8 cellular contexts compared by ENCODE assay signal in genomic region chr1:167401260-167401873, GRCh38.
A peak's percentile ranks its signal among the peaks of the same experiment; 100 is the strongest.
DNase-seq lines count a peak whose midpoint lies in the region; ATAC-seq and TF ChIP-seq lines count a peak whose summit lies in the region.

No MANE protein-coding gene starts in this region.

- ATAC-seq in GM18907 (IDR thresholded peaks at IDR 0.05; ENCODE audit: unreplicated experiment) = peak; percentile 57
- ATAC-seq in left lung = peak; percentile 96
- ATAC-seq in HG03469 (IDR thresholded peaks at IDR 0.05; ENCODE audit: unreplicated experiment) = no peak

- H3K36me3 ChIP-seq in left lung = peaks cover 0 to 34% of the 10 kb centered on the region in 2 donors

- no peaks in the 10 kb centered on the region for H3K27me3 ChIP-seq in left lung

- no peaks in the 10 kb centered on the region for H3K9me3 Mint-ChIP-seq in T-helper 2 cell treated with Interferon-gamma antibody and Interleukin-4, amounts not matched to agents 5 μg/mL and 100 μg/mL, for 36 hours

- H3K27ac ChIP-seq in left lung = no peak overlapping the region

- peak; percentile 65 for TF ChIP-seq CTCF in AG10803 (conservative IDR thresholded peaks at IDR 0.05; ENCODE audit: low read length)
- peak; percentile 42 to 48 for TF ChIP-seq CTCF in left lung (IDR thresholded peaks at IDR 0.05)

- no peaks in the 10 kb centered on the region for H3K4me1 Mint-ChIP-seq in T-helper 2 cell treated with Interferon-gamma antibody and Interleukin-4, amounts not matched to agents 5 μg/mL and 100 μg/mL, for 36 hours (ENCODE audit: low read depth)

- no peaks in the 10 kb centered on the region for H3K27me3 Mint-ChIP-seq in T-helper 2 cell treated with Interferon-gamma antibody and Interleukin-4, amounts not matched to agents 5 μg/mL and 100 μg/mL, for 36 hours (ENCODE audit: low read depth)

- H3K27ac Mint-ChIP-seq in T-helper 2 cell treated with Interferon-gamma antibody and Interleukin-4, amounts not matched to agents 5 μg/mL and 100 μg/mL, for 36 hours = no peak overlapping the region

- in situ Hi-C loops in T47D (cut with HindIII; ENCODE audit: low pct_unique_long_range_greater_than_20kb, low sequenced_read_pairs) = no loop called here

- H3K9me3 ChIP-seq in left lung = no peaks in the 10 kb centered on the region

- peak; percentile 43 for DNase-seq in AG10803 (ENCODE audit: low read depth)
- DNase-seq in NAMALWA (ENCODE audit: low spot score) = peak; percentile 80
- DNase-seq in T-helper 2 cell treated with Interferon-gamma antibody and Interleukin-4, amounts not matched to agents 5 μg/mL and 100 μg/mL, for 36 hours (ENCODE audit: low spot score) = peak; percentile 30
- peak; percentile 63 to 83 for DNase-seq in T47D (ENCODE audit: low read depth in 1 of 2, low spot score in 1 of 2)
- peak in 1 of 2 donors; percentile 53 for DNase-seq in left lung
- peak; percentile 13 for DNase-seq in stimulated activated CD8-positive, alpha-beta memory T cell treated with anti-CD3 and anti-CD28 coated beads, Interleukin-12 subunit alpha, Interleukin-12 subunit beta, amount 100 ng/mL, for 4 hours (ENCODE audit: low read depth)

- peaks cover 0 to 7% of the 10 kb centered on the region in 2 donors for H3K4me1 ChIP-seq in left lung

- H3K4me3 ChIP-seq in AG10803 (ENCODE audit: low read length) (no peak overlapping the region), left lung (no peak overlapping the region)

- H3K4me3 Mint-ChIP-seq in T-helper 2 cell treated with Interferon-gamma antibody and Interleukin-4, amounts not matched to agents 5 μg/mL and 100 μg/mL, for 36 hours = no peak overlapping the region

- intact Hi-C loops in left lung (cut with DNase I) = loop anchor here in 1 of 2 donors (10.0 kb wide), 1 partner anchor 137 kb away; no protein-coding TSS in a partner anchor

- peaks cover 20% of the 10 kb centered on the region for H3K36me3 Mint-ChIP-seq in T-helper 2 cell treated with Interferon-gamma antibody and Interleukin-4, amounts not matched to agents 5 μg/mL and 100 μg/mL, for 36 hours (ENCODE audit: low read depth)
